Comparison of ENCODE assay signal across 8 cellular contexts in the genomic region with DNA sequence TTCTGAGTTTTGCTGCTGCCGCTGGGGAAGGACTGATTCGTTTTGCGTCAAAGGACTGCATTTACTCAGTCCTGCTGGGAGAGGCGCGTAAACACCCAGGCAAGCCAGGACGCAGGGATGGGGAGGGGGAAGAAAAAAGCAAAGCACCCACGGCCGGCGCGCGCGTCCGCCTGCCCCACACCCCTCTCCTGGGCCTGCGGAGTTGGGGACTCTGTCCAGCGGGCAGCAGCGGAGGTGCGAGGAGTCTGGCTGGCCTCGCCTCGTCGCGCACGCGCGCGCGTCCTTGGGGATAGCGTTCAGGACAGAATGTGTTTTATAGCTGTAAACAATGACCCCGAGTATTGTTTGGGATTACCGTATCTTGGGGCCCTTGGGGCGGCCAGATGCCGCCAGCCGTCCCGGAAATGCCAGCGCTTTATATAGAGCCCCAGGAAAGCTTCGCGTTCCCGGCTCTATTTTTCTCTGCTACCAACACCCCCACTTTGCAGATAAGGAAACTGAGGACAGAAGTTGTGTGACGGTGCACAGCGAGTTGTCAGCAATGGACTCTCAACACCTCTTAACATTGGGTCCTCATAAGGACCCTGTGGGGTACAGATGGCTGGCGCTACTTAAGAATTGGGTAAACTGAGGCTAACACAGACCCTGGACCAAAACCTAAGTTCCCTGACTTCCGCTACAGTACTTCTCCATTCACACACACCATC. TPM values are rescaled to one million over a fixed set of nuclear protein-coding genes. Genes with fewer than 3 reads are reported as not detected.
DNase-seq lines count a peak whose midpoint lies in the region; ATAC-seq, FAIRE-seq and TF ChIP-seq lines count a peak whose summit lies in the region.

No MANE protein-coding gene starts in this region.

- dilution Hi-C loops in endothelial cell of umbilical vein (cut with MboI; ENCODE audit: extremely low pct_ligation_motif_present, low sequenced_read_pairs) = no loop called here

- H3K4me1 Mint-ChIP-seq in mesothelial cell of epicardium = peaks cover 27% of the 10 kb centered on the region
- peaks cover 15% of the 10 kb centered on the region for H3K4me1 Mint-ChIP-seq in type B pancreatic cell (ENCODE audit: unreplicated experiment)

- H3K36me3 Mint-ChIP-seq in mesothelial cell of epicardium (no peaks in the 10 kb centered on the region), type B pancreatic cell (peaks cover 4% of the 10 kb centered on the region)

- peak overlapping the region; percentile 91 for H3K4me2 ChIP-seq in SU-DHL-6 (ENCODE audit: low read depth, low read length, poor library complexity, severe bottlenecking)
- peak overlapping the region; percentile 87 for H3K4me2 ChIP-seq in endothelial cell of umbilical vein (ENCODE audit: insufficient read depth, low read length)

- H3K9me3 Mint-ChIP-seq in mesothelial cell of epicardium (no peaks in the 10 kb centered on the region), type B pancreatic cell (no peaks in the 10 kb centered on the region)

- H3K79me2 ChIP-seq in SU-DHL-6 (ENCODE audit: insufficient read depth, low read length) (no peaks in the 10 kb centered on the region), endothelial cell of umbilical vein (ENCODE audit: control insufficient read depth, insufficient read depth, low read length) (peaks cover 31% of the 10 kb centered on the region)

- H3K4me3 Mint-ChIP-seq in mesothelial cell of epicardium = peak overlapping the region; percentile 78
- peak overlapping the region; percentile 92 for H3K4me3 Mint-ChIP-seq in type B pancreatic cell

- POLR2A ChIA-PET in endothelial cell of umbilical vein (lab: Charles Lee) = interaction anchor here (0.6 to 1.2 kb wide), 13 partner anchors 28 to 479 kb away, joined by 3 to 8 read pairs (median 4); no protein-coding TSS in a partner anchor

- TF ChIP-seq CTCF in SU-DHL-6 (IDR thresholded peaks at IDR 0.05; ENCODE audit: insufficient read depth, low read length, poor library complexity, severe bottlenecking) (no peak), endothelial cell of umbilical vein (IDR thresholded peaks at IDR 0.05; ENCODE audit: extremely low read depth in 1 of 2, insufficient read depth in 1 of 2, low read depth in 1 of 2, low read length in 2 of 2) (no peak), mesothelial cell of epicardium (IDR thresholded peaks at IDR 0.05; ENCODE audit: unreplicated experiment) (no peak), type B pancreatic cell (conservative IDR thresholded peaks at IDR 0.05) (no peak)

- H3F3A ChIP-seq in SU-DHL-6 (ENCODE audit: insufficient read depth) = 0 out of 2 replicates have a peak, but pooled peaks cover 3% of the 10 kb centered on the region

- no peaks in the 10 kb centered on the region for H3K9me1 ChIP-seq in endothelial cell of umbilical vein (replicated peaks; ENCODE audit: control insufficient read depth, extremely low read depth, insufficient read depth, low read length)

- H3K27ac ChIP-seq in SU-DHL-6 (ENCODE audit: low read depth, low read length) (no peak overlapping the region), endothelial cell of umbilical vein (ENCODE audit: insufficient read depth, low read depth, low read length) (peak overlapping the region; percentile 95)

- H3K9me3 ChIP-seq in SU-DHL-6 (ENCODE audit: insufficient read depth, low read length) (no peaks in the 10 kb centered on the region), endothelial cell of umbilical vein (replicated peaks; ENCODE audit: control insufficient read depth, insufficient read depth, low read length) (no peaks in the 10 kb centered on the region)

- intact Hi-C loops in endothelial cell of umbilical vein (cut with micrococcal nuclease) = loop anchor here (1.0 to 2.0 kb wide), 5 partner anchors 24 to 115 kb away; no protein-coding TSS in a partner anchor

- H3K27me3 ChIP-seq in SU-DHL-6 (ENCODE audit: low read length) = no peaks in the 10 kb centered on the region
- H3K27me3 ChIP-seq in endothelial cell of umbilical vein (ENCODE audit: control insufficient read depth in 2 of 2, insufficient read depth in 2 of 2, low read length in 2 of 2) = no peaks in the 10 kb centered on the region

- ATAC-seq in GM18505 (IDR thresholded peaks at IDR 0.05; ENCODE audit: unreplicated experiment) = no peak
- ATAC-seq in GM18867 (IDR thresholded peaks at IDR 0.05; ENCODE audit: unreplicated experiment) = no peak
- no peak for ATAC-seq in GM21717 (IDR thresholded peaks at IDR 0.05; ENCODE audit: unreplicated experiment)

- H3K27me3 Mint-ChIP-seq in mesothelial cell of epicardium (ENCODE audit: low read depth) = peaks cover 1% of the 10 kb centered on the region
- H3K27me3 Mint-ChIP-seq in type B pancreatic cell = peaks cover 15% of the 10 kb centered on the region

- H4K20me1 ChIP-seq in SU-DHL-6 (ENCODE audit: low read depth, low read length) = no peaks in the 10 kb centered on the region
- H4K20me1 ChIP-seq in endothelial cell of umbilical vein (replicated peaks; ENCODE audit: control insufficient read depth, extremely low read depth, insufficient read depth, low read length) = no peaks in the 10 kb centered on the region

- no TSS peak for BruUV-seq in endothelial cell of umbilical vein (replicated peaks; lab: Mats Ljungman, UMichigan)

- peak; percentile 71 for FAIRE-seq in endothelial cell of umbilical vein (lab: Jason Lieb, UNC)

- H3K9me2 ChIP-seq in SU-DHL-6 (replicated peaks; ENCODE audit: insufficient read depth, low read length) = no peaks in the 10 kb centered on the region

- CTCF ChIA-PET in endothelial cell of umbilical vein (lab: Charles Lee) = interaction anchor here (0.6 to 2.1 kb wide), 13 partner anchors 29 to 707 kb away, joined by 3 to 11 read pairs (median 4); no protein-coding TSS in a partner anchor

- TF ChIP-seq POLR2A in GM18505 (IDR thresholded peaks at IDR 0.05; ENCODE audit: borderline replicate concordance, extremely low read depth, insufficient read depth, insufficient read length) (peak; percentile 4), endothelial cell of umbilical vein (IDR thresholded peaks at IDR 0.05; ENCODE audit: low read depth, low read length) (peak; percentile 10)

- H3K27ac Mint-ChIP-seq in mesothelial cell of epicardium (peak overlapping the region; percentile 96), type B pancreatic cell (peak overlapping the region; percentile 97)

- H2AFZ ChIP-seq in SU-DHL-6 (ENCODE audit: low read depth, low read length, severe bottlenecking) = peak overlapping the region; percentile 60
- peak overlapping the region; percentile 48 for H2AFZ ChIP-seq in endothelial cell of umbilical vein (ENCODE audit: low read depth, low read length)

- peak overlapping the region; percentile 67 for H3K4me3 ChIP-seq in SU-DHL-6 (ENCODE audit: insufficient read depth, low read length, poor library complexity, severe bottlenecking)
- H3K4me3 ChIP-seq in endothelial cell of umbilical vein (replicated peaks in 1 of 3; ENCODE audit: insufficient read depth in 1 of 3, low read depth in 1 of 3, low read length in 3 of 3) = peak overlapping the region; percentile 47 to 77 (median 75)

- H3K36me3 ChIP-seq in SU-DHL-6 (ENCODE audit: low read length) (no peaks in the 10 kb centered on the region), endothelial cell of umbilical vein (ENCODE audit: control insufficient read depth in 2 of 2, extremely low read depth in 1 of 2, insufficient read depth in 2 of 2, low read length in 2 of 2) (no peaks in the 10 kb centered on the region)

- H3K4me1 ChIP-seq in endothelial cell of umbilical vein (ENCODE audit: control insufficient read depth, extremely low read depth, insufficient read depth, low read length) = peaks cover 41% of the 10 kb centered on the region

- DNase-seq in C1 segment of cervical spinal cord (lab: John Stamatoyannopoulos, UW) (peak in 10 of 14 donors; percentile 55 to 81 (median 72)), endothelial cell of umbilical vein (ENCODE audit: low read depth, low spot score) (peak; percentile 89), mesothelial cell of epicardium (ENCODE audit: low spot score in 2 of 2, unreplicated experiment in 2 of 2) (peak in 1 of 2 experiments; percentile 72), type B pancreatic cell (ENCODE audit: extremely low spot score, unreplicated experiment) (peak; percentile 80)

- H3K9ac ChIP-seq in SU-DHL-6 (ENCODE audit: low read length) (peak overlapping the region; percentile 73), endothelial cell of umbilical vein (replicated peaks; ENCODE audit: extremely low read depth, insufficient read depth, low read length) (peak overlapping the region; percentile 99)

TF ChIP-seq in endothelial cell of umbilical vein, 7 proteins besides CTCF, POLR2A, EP300 and RAD21:
- TF ChIP-seq EZH2 (IDR thresholded peaks at IDR 0.05; ENCODE audit: borderline replicate concordance, low read depth, low read length, severe bottlenecking) (no peak), MYC (IDR thresholded peaks at IDR 0.05; ENCODE audit: low read depth, low read length) (no peak), POLR2AphosphoS5 (IDR thresholded peaks at IDR 0.05; ENCODE audit: insufficient read depth, low read depth, low read length) (no peak), JUN (IDR thresholded peaks at IDR 0.05; ENCODE audit: borderline replicate concordance, insufficient read depth, insufficient read length, low read depth) (no peak), GATA2 (IDR thresholded peaks at IDR 0.05; ENCODE audit: insufficient read depth, insufficient read length, low read depth, low read length) (no peak), FOS (IDR thresholded peaks at IDR 0.05; ENCODE audit: borderline replicate concordance, insufficient read depth, low read length) (no peak)
- TF ChIP-seq, protein P1, sequence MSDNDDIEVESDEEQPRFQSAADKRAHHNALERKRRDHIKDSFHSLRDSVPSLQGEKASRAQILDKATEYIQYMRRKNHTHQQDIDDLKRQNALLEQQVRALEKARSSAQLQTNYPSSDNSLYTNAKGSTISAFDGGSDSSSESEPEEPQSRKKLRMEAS (IDR thresholded peaks at IDR 0.05; ENCODE audit: insufficient read depth, insufficient read length) = no peak

RNA-seq across cellular contexts. Expression of gene FOSL2, which starts 1.6 kb away (rescaled TPM):
- total RNA-seq in endothelial cell of umbilical vein (83.7 and 85.3 TPM in 2 replicates), mesothelial cell of epicardium (60.3 to 62.3 TPM (median 60.5 TPM) in 3 replicates), type B pancreatic cell (ENCODE audit: low replicate concordance) (42.1 and 100 TPM in 2 replicates)
- 43.9 and 45.2 TPM in 2 replicates for polyA plus RNA-seq in endothelial cell of umbilical vein
- 36.0 and 46.5 TPM in 2 replicates for polyA plus RNA-seq in endothelial cell of umbilical vein (2011; cell fraction: cytosol; rRNA removed)
- 94.5 and 112 TPM in 2 replicates for polyA plus RNA-seq in endothelial cell of umbilical vein (2011; cell fraction: nucleus; rRNA removed)
- 45.7 and 56.4 TPM in 2 replicates for polyA plus RNA-seq in endothelial cell of umbilical vein (2012)
- polyA minus RNA-seq in endothelial cell of umbilical vein = 94.9 and 98.0 TPM in 2 replicates
- 59.2 TPM for polyA minus RNA-seq in endothelial cell of umbilical vein (2011; cell fraction: cytosol; rRNA and poly(A)+ RNA removed)
- polyA minus RNA-seq in endothelial cell of umbilical vein (2011; cell fraction: nucleus; rRNA and poly(A)+ RNA removed) = 84.0 and 105 TPM in 2 replicates
